ENCODE assay signal across 16 cellular contexts in the genomic region with DNA sequence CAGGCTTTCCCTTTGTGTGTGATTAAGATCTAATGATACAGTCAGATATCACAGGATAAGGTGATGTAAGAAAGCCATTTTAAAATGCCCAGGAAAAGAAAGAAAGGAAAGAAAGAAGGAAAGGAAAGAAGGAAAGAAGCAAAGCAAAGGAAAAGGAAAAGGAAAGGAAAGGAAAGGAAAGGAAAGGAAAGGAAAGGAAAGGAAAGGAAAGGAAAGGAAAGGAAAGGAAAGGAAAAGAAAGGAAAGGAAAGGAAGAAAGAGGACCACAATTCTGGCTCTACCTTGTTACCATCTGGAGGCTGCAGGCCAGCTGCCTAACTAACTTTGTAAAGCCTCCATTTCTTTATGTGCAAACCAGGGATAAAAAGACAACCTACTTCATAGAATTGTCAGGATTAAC.
DNase-seq lines count a peak whose midpoint lies in the region; TF ChIP-seq lines count a peak whose summit lies in the region.
"Had no signal": no experiment of that assay in that cellular context is flagged by ENCODE, and none has a peak within 500 bp of the region (broad histone marks: within the 10 kb centered on the region; RNA-seq: fewer than 3 reads in every experiment).

No MANE protein-coding gene starts in this region.

- H3K27me3 ChIP-seq in Karpas-422 (ENCODE audit: low read length) (no peaks in the 10 kb centered on the region), neuronal stem cell (ENCODE audit: control insufficient read depth in 3 of 3, insufficient read depth in 3 of 3, low read depth in 1 of 3, low read length in 3 of 3) (no peaks in the 10 kb centered on the region)
- H3K27me3 ChIP-seq: BLaER1 treated with 17β-estradiol and CSF1 and Interleukin-3, amounts not matched to agents 10 nM and 100 nM had no signal

- H3K4me1 Mint-ChIP-seq in activated naive CD4-positive, alpha-beta T cell treated with anti-CD3 and anti-CD28 coated beads, Interleukin-2, amount 10 ng/mL, durations not matched to agents 7 days and 5 days = peaks cover 12% of the 10 kb centered on the region
- H3K4me1 Mint-ChIP-seq in endothelial cell (ENCODE audit: unreplicated experiment) = peaks cover 4% of the 10 kb centered on the region

- CTCF ChIA-PET in activated naive CD4-positive, alpha-beta T cell treated with anti-CD3 and anti-CD28 coated beads, Interleukin-2, amount 10 ng/mL, durations not matched to agents 7 days and 5 days (lab: Charles Lee) = no interaction called here

- H3K27me3 Mint-ChIP-seq in activated naive CD4-positive, alpha-beta T cell treated with anti-CD3 and anti-CD28 coated beads, Interleukin-2, amount 10 ng/mL, durations not matched to agents 7 days and 5 days = no peaks in the 10 kb centered on the region
- H3K27me3 Mint-ChIP-seq in endothelial cell (ENCODE audit: unreplicated experiment) = peaks cover 7% of the 10 kb centered on the region

- no peak overlapping the region for H2BK12ac ChIP-seq in neuronal stem cell (ENCODE audit: low read length)

- TF ChIP-seq CTCF in endothelial cell (IDR thresholded peaks at IDR 0.05; ENCODE audit: unreplicated experiment) = no peak

- no peak overlapping the region for H3K23ac ChIP-seq in neuronal stem cell (ENCODE audit: low read depth, low read length, poor library complexity)

- no peaks in the 10 kb centered on the region for H3K79me2 ChIP-seq in Karpas-422 (ENCODE audit: low read length)

- H3K9ac ChIP-seq in Karpas-422 (ENCODE audit: low read length) (no peak overlapping the region), neuronal stem cell (ENCODE audit: low read depth, low read length, poor library complexity) (no peak overlapping the region)

- peaks cover 33% of the 10 kb centered on the region for H3K36me3 Mint-ChIP-seq in activated naive CD4-positive, alpha-beta T cell treated with anti-CD3 and anti-CD28 coated beads, Interleukin-2, amount 10 ng/mL, durations not matched to agents 7 days and 5 days
- peaks cover 22% of the 10 kb centered on the region for H3K36me3 Mint-ChIP-seq in endothelial cell (ENCODE audit: low read depth, unreplicated experiment)
- H3K36me3 Mint-ChIP-seq: CD8-positive, alpha-beta T cell had no signal

- no peak overlapping the region for H3K4me3 ChIP-seq in Karpas-422 (ENCODE audit: low read length)
- no peak overlapping the region for H3K4me3 ChIP-seq in neuronal stem cell (ENCODE audit: low read length in 2 of 2)
- H3K4me3 ChIP-seq: BLaER1 treated with 17β-estradiol and CSF1 and Interleukin-3, amounts not matched to agents 10 nM and 100 nM; GM12878 had no signal

- peaks cover 40% of the 10 kb centered on the region for H3K4me1 ChIP-seq in Karpas-422 (ENCODE audit: low read length)
- H3K4me1 ChIP-seq in neuronal stem cell (ENCODE audit: control insufficient read depth in 2 of 2, insufficient read depth in 1 of 2, low read depth in 1 of 2, low read length in 2 of 2) = no peaks in the 10 kb centered on the region

- no peaks in the 10 kb centered on the region for H3K9me3 ChIP-seq in Karpas-422 (ENCODE audit: low read length)
- H3K9me3 ChIP-seq in neuronal stem cell (replicated peaks in 1 of 2; ENCODE audit: control insufficient read depth in 2 of 2, insufficient read depth in 1 of 2, low read depth in 1 of 2, low read length in 2 of 2) = no peaks in the 10 kb centered on the region

- no peak for DNase-seq in activated naive CD4-positive, alpha-beta T cell treated with anti-CD3 and anti-CD28 coated beads, Interleukin-2, amount 10 ng/mL, durations not matched to agents 7 days and 5 days
- no peak for DNase-seq in activated naive CD4-positive, alpha-beta T cell treated with Interleukin-2 at 50 U/mL for 16 hours
- DNase-seq in Karpas-422 = no peak
- DNase-seq in endothelial cell (ENCODE audit: low spot score) = no peak
- no peak for DNase-seq in stimulated activated CD4-positive, alpha-beta T cell treated with anti-CD3 and anti-CD28 coated beads, Interleukin-1b, Interleukin-23, amount 100 ng/mL, for 48 hours
- no peak for DNase-seq in neuronal stem cell (ENCODE audit: low spot score)
- DNase-seq in NCI-H2107 (lab: John Stamatoyannopoulos, UW) = no peak
- DNase-seq: 8988T; Calu3; CD8-positive, alpha-beta T cell; DMS79 treated with DMSO at 0.1 percent for 48 hours; EL; GOT3; H9 had no signal

- no peak overlapping the region for H2BK5ac ChIP-seq in neuronal stem cell (ENCODE audit: low read length)

- no peak overlapping the region for H2AK5ac ChIP-seq in neuronal stem cell (ENCODE audit: low read depth, low read length)

- H3K18ac ChIP-seq in neuronal stem cell (ENCODE audit: low read length) = no peak overlapping the region

- no peak overlapping the region for H3K4ac ChIP-seq in neuronal stem cell (ENCODE audit: low read length)

- H3K4me3 Mint-ChIP-seq in activated naive CD4-positive, alpha-beta T cell treated with anti-CD3 and anti-CD28 coated beads, Interleukin-2, amount 10 ng/mL, durations not matched to agents 7 days and 5 days = no peak overlapping the region
- H3K4me3 Mint-ChIP-seq in endothelial cell (ENCODE audit: unreplicated experiment) = no peak overlapping the region
- H3K4me3 Mint-ChIP-seq: CD8-positive, alpha-beta T cell; H9 had no signal

- no peak overlapping the region for H4K8ac ChIP-seq in neuronal stem cell (ENCODE audit: low read depth, low read length)

- no peak overlapping the region for H3K27ac ChIP-seq in Karpas-422 (ENCODE audit: low read length)
- H3K27ac ChIP-seq in neuronal stem cell (replicated peaks; ENCODE audit: low read length) = no peak overlapping the region

- H2AFZ ChIP-seq in Karpas-422 (ENCODE audit: low read length) (no peak overlapping the region), neuronal stem cell (ENCODE audit: low read length) (no peak overlapping the region)

- H3K27ac Mint-ChIP-seq in activated naive CD4-positive, alpha-beta T cell treated with anti-CD3 and anti-CD28 coated beads, Interleukin-2, amount 10 ng/mL, durations not matched to agents 7 days and 5 days = peak overlapping the region; percentile 34
- H3K27ac Mint-ChIP-seq in endothelial cell (ENCODE audit: unreplicated experiment) = peak overlapping the region; percentile 19
- H3K27ac Mint-ChIP-seq: CD8-positive, alpha-beta T cell had no signal

- peaks cover 12% of the 10 kb centered on the region for H3K9me3 Mint-ChIP-seq in activated naive CD4-positive, alpha-beta T cell treated with anti-CD3 and anti-CD28 coated beads, Interleukin-2, amount 10 ng/mL, durations not matched to agents 7 days and 5 days
- H3K9me3 Mint-ChIP-seq in endothelial cell (ENCODE audit: unreplicated experiment) = no peaks in the 10 kb centered on the region
- H3K9me3 Mint-ChIP-seq: CD8-positive, alpha-beta T cell had no signal

- H3K36me3 ChIP-seq in Karpas-422 (ENCODE audit: insufficient read depth, low read length) = no peaks in the 10 kb centered on the region
- no peaks in the 10 kb centered on the region for H3K36me3 ChIP-seq in neuronal stem cell (replicated peaks in 1 of 2; ENCODE audit: control insufficient read depth in 2 of 2, insufficient read depth in 2 of 2, low read length in 2 of 2)

- H3K9me2 ChIP-seq in Karpas-422 (replicated peaks; ENCODE audit: insufficient read depth, low read length) = no peaks in the 10 kb centered on the region

- H3K4me2 ChIP-seq in Karpas-422 (ENCODE audit: low read depth, low read length, poor library complexity, severe bottlenecking) (peak overlapping the region; percentile 76), neuronal stem cell (ENCODE audit: insufficient read depth, low read length, poor library complexity, severe bottlenecking) (no peak overlapping the region)

- no peak overlapping the region for H2BK120ac ChIP-seq in neuronal stem cell (ENCODE audit: low read depth, low read length)

- H3K14ac ChIP-seq in neuronal stem cell (ENCODE audit: low read length) = no peak overlapping the region

- no peak overlapping the region for H4K91ac ChIP-seq in neuronal stem cell (ENCODE audit: low read depth, low read length, poor library complexity)

- H4K20me1 ChIP-seq in Karpas-422 (ENCODE audit: insufficient read depth, low read depth, low read length) = no peaks in the 10 kb centered on the region; the same call in 1 of the 2 replicates

- H3K79me1 ChIP-seq in neuronal stem cell (ENCODE audit: low read depth, low read length) = no peaks in the 10 kb centered on the region

- no peak overlapping the region for H2BK15ac ChIP-seq in neuronal stem cell (ENCODE audit: low read length)
